Comparison of ENCODE assay signal across 8 cellular contexts in the genomic region with DNA sequence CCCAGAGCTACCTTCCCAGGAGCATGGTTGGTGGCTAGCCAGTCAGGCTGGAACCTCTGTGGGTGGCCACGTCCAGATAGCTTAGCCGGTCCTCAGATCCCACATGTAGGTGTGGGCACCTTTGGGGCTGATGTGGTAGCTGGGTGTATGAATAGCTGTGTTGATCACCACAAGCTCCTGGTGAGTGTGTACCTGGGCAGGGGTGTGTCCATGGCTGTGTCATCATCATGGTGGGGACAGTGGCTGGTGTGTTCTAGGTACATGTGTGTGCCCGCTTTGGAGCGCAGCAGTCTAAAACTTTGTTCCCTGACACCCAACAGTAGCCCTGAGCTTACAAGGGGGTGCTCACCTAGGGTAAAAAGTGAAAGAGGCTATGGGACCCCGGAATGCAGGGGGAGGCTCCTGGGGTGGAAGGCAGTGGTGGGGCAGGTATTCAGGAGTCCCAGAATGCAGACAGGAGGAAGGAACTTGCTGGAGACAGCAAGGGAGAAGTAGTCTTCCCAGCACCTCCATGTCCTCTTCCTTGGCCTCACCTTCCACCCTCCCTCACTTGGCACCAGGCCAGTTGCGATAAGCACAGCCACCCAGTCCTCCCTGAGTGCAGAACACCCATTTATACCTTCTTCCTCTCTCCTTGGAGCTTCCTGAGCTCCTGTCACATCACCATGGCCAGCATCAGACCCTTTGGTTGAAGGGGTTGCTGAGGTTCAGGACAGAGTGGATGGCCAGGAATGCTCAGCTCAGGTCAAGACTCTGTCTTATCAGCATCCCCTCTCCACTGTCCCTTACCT. TPM values are rescaled to one million over a fixed set of nuclear protein-coding genes. Genes with fewer than 3 reads are reported as not detected.
DNase-seq lines count a peak whose midpoint lies in the region; ATAC-seq, FAIRE-seq and TF ChIP-seq lines count a peak whose summit lies in the region.

No MANE protein-coding gene starts in this region.

- no peak for TF ChIP-seq CTCF in H9 (conservative IDR thresholded peaks at IDR 0.05)
- no peak for TF ChIP-seq CTCF in glutamatergic neuron (IDR thresholded peaks at IDR 0.05; ENCODE audit: partially characterized antibody, unreplicated experiment)

- CTCF ChIA-PET in activated CD8-positive, alpha-beta memory T cell treated with anti-CD3 and anti-CD28 coated beads, Interleukin-2, amount 10 ng/mL, durations not matched to agents 7 days and 5 days (lab: Charles Lee), result interaction anchor here (0.6 to 25.1 kb wide), 10 partner anchors 9 to 890 kb away, joined by 3 to 859 read pairs (median 5); partner anchors contain the start of genes C3orf18, HEMK1 and RASSF1

- FAIRE-seq in small intestine (lab: Jason Lieb, UNC), result no peak

- H2BK15ac ChIP-seq in H9 (ENCODE audit: low read depth, low read length), result no peak overlapping the region

- H3K4me3 Mint-ChIP-seq in H9 (peak overlapping the region; percentile 72 to 83), glutamatergic neuron (ENCODE audit: unreplicated experiment) (peak overlapping the region; percentile 82)
- H3K4me3 Mint-ChIP-seq in activated CD8-positive, alpha-beta memory T cell treated with anti-CD3 and anti-CD28 coated beads, Interleukin-2, amount 10 ng/mL, durations not matched to agents 7 days and 5 days, result peak overlapping the region; percentile 89

- H3K56ac ChIP-seq in H9 (ENCODE audit: insufficient read length, low read depth, low read length), result no peak overlapping the region

- no peak overlapping the region for H3K9ac ChIP-seq in H9 (ENCODE audit: extremely low read depth, insufficient read length, low read length)

- peaks cover 8% of the 10 kb centered on the region; the same call in 1 of the 2 replicates for H3K27me3 ChIP-seq in H9 (ENCODE audit: insufficient read depth, low read length)
- H3K27me3 ChIP-seq in small intestine (ENCODE audit: control insufficient read depth in 2 of 2, insufficient read depth in 2 of 2, low read length in 2 of 2), result no peaks in the 10 kb centered on the region

- H2AK5ac ChIP-seq in H9 (ENCODE audit: insufficient read length, low read length), result no peak overlapping the region

- H3K27ac ChIP-seq in H9 (ENCODE audit: insufficient read length, low read depth, low read length), result no peak overlapping the region
- peak overlapping the region; percentile 78 to 93 for H3K27ac ChIP-seq in small intestine (ENCODE audit: low read depth in 1 of 2, low read length in 1 of 2)

- WGBS in H9 (ENCODE audit: extremely low coverage, insufficient read length, low lambda C conversion rate), result no CpG with 5 or more reads among the region's 6 CpGs
- 45 to 58% (median 47%) methylated on average over 6 of the region's 6 CpGs for WGBS in small intestine, 3 donors

- H3K23me2 ChIP-seq in H9 (ENCODE audit: insufficient read length, low read depth, low read length, poor library complexity, severe bottlenecking), result peaks cover 12% of the 10 kb centered on the region

- H2AFZ ChIP-seq in H9 (ENCODE audit: low read length), result no peak overlapping the region

- H2BK20ac ChIP-seq in H9 (ENCODE audit: low read depth, low read length, poor library complexity, severe bottlenecking), result no peak overlapping the region

- no peak for ATAC-seq in activated CD8-positive, alpha-beta memory T cell treated with anti-CD3 and anti-CD28 coated beads, Interleukin-2, amount 10 ng/mL, durations not matched to agents 7 days and 5 days
- no peak for ATAC-seq in HG03196 (IDR thresholded peaks at IDR 0.05; ENCODE audit: unreplicated experiment)

- peaks cover 18 to 19% of the 10 kb centered on the region in 2 experiments for H3K4me1 Mint-ChIP-seq in H9
- H3K4me1 Mint-ChIP-seq in activated CD8-positive, alpha-beta memory T cell treated with anti-CD3 and anti-CD28 coated beads, Interleukin-2, amount 10 ng/mL, durations not matched to agents 7 days and 5 days, result peaks cover 26% of the 10 kb centered on the region
- peaks cover 12% of the 10 kb centered on the region for H3K4me1 Mint-ChIP-seq in glutamatergic neuron (ENCODE audit: low read depth, unreplicated experiment)

- H3K4me3 ChIP-seq in small intestine (ENCODE audit: low read depth in 1 of 2, low read length in 2 of 2), result peak overlapping the region in 1 of 2 donors; percentile 77

- no peak overlapping the region for H2BK5ac ChIP-seq in H9 (ENCODE audit: insufficient read length, low read length)

- no peak overlapping the region for H3K23ac ChIP-seq in H9 (ENCODE audit: insufficient read length, low read depth, low read length)

- H3K79me1 ChIP-seq in H9 (ENCODE audit: insufficient read depth, low read depth, low read length, poor library complexity, severe bottlenecking), result no peaks in the 10 kb centered on the region

- H3K4ac ChIP-seq in H9 (ENCODE audit: low read depth, low read length), result no peak overlapping the region

- H4K20me1 ChIP-seq in H9 (ENCODE audit: control insufficient read depth, insufficient read depth, insufficient read length), result no peaks in the 10 kb centered on the region

- H3K9me3 ChIP-seq in H9 (ENCODE audit: control insufficient read depth, low read depth, low read length), result no peaks in the 10 kb centered on the region
- no peaks in the 10 kb centered on the region for H3K9me3 ChIP-seq in small intestine (ENCODE audit: control insufficient read depth, low read depth)

- no peak overlapping the region for H3K4me2 ChIP-seq in H9 (ENCODE audit: insufficient read depth, insufficient read length, low read length)

- H3K18ac ChIP-seq in H9 (ENCODE audit: insufficient read length, low read depth, low read length), result no peak overlapping the region

- H3K79me2 ChIP-seq in H9 (ENCODE audit: insufficient read depth, low read length), result no peaks in the 10 kb centered on the region

- H3K4me1 ChIP-seq in H9 (ENCODE audit: insufficient read depth, low read length), result no peaks in the 10 kb centered on the region
- H3K4me1 ChIP-seq in small intestine (ENCODE audit: control insufficient read depth in 2 of 2, insufficient read depth in 1 of 2, low read depth in 1 of 2, low read length in 1 of 2), result peaks cover 2 to 7% of the 10 kb centered on the region in 2 donors

- H3K27ac Mint-ChIP-seq in H9 (no peak overlapping the region), glutamatergic neuron (ENCODE audit: unreplicated experiment) (no peak overlapping the region)
- peak overlapping the region; percentile 100 for H3K27ac Mint-ChIP-seq in activated CD8-positive, alpha-beta memory T cell treated with anti-CD3 and anti-CD28 coated beads, Interleukin-2, amount 10 ng/mL, durations not matched to agents 7 days and 5 days

- H3K9me3 Mint-ChIP-seq in H9 (no peaks in the 10 kb centered on the region), glutamatergic neuron (ENCODE audit: unreplicated experiment) (peaks cover 11% of the 10 kb centered on the region)
- no peaks in the 10 kb centered on the region for H3K9me3 Mint-ChIP-seq in activated CD8-positive, alpha-beta memory T cell treated with anti-CD3 and anti-CD28 coated beads, Interleukin-2, amount 10 ng/mL, durations not matched to agents 7 days and 5 days (ENCODE audit: low read depth)

- H3T11ph ChIP-seq in H9 (ENCODE audit: low read length), result no peak overlapping the region

- no peak overlapping the region for H4K8ac ChIP-seq in H9 (replicated peaks; ENCODE audit: insufficient read length, low read depth, low read length)

- H3K14ac ChIP-seq in H9 (ENCODE audit: insufficient read depth, low read length), result no peak overlapping the region

- H3K36me3 ChIP-seq in small intestine (ENCODE audit: control insufficient read depth in 2 of 2, insufficient read depth in 2 of 2, low read length in 2 of 2), result peaks cover 0 to 3% of the 10 kb centered on the region in 2 donors

- H4K91ac ChIP-seq in H9 (ENCODE audit: insufficient read length, low read depth, low read length), result no peak overlapping the region

- H3K36me3 Mint-ChIP-seq in H9 (ENCODE audit: insufficient read depth in 1 of 3, low read depth in 3 of 3) (peaks cover 0 to 1% (median 0%) of the 10 kb centered on the region in 3 experiments; a peak in 1 of 7 replicates), glutamatergic neuron (ENCODE audit: unreplicated experiment) (no peaks in the 10 kb centered on the region)
- peaks cover 89% of the 10 kb centered on the region for H3K36me3 Mint-ChIP-seq in activated CD8-positive, alpha-beta memory T cell treated with anti-CD3 and anti-CD28 coated beads, Interleukin-2, amount 10 ng/mL, durations not matched to agents 7 days and 5 days

- no peak overlapping the region for H2BK120ac ChIP-seq in H9 (ENCODE audit: low read depth, low read length, poor library complexity, severe bottlenecking)

- H3K27me3 Mint-ChIP-seq in H9 (ENCODE audit: low read depth) (peaks cover 52% of the 10 kb centered on the region), glutamatergic neuron (ENCODE audit: unreplicated experiment) (peaks cover 8% of the 10 kb centered on the region)
- H3K27me3 Mint-ChIP-seq in activated CD8-positive, alpha-beta memory T cell treated with anti-CD3 and anti-CD28 coated beads, Interleukin-2, amount 10 ng/mL, durations not matched to agents 7 days and 5 days, result no peaks in the 10 kb centered on the region

- no peak for DNase-seq in H9
- DNase-seq in activated CD8-positive, alpha-beta memory T cell treated with anti-CD3 and anti-CD28 coated beads, Interleukin-2, amount 10 ng/mL, durations not matched to agents 7 days and 5 days, result peak; percentile 78
- DNase-seq in glutamatergic neuron, result no peak
- peak; percentile 91 for DNase-seq in small intestine
- no peak for DNase-seq in anterior cingulate cortex (lab: John Stamatoyannopoulos, UW)
- DNase-seq in NCI-H2107 (lab: John Stamatoyannopoulos, UW), result no peak
- no peak for DNase-seq in HK-2 (ENCODE audit: unreplicated experiment)

- H4K5ac ChIP-seq in H9 (ENCODE audit: insufficient read length, low read depth, low read length), result no peak overlapping the region

- H2BK12ac ChIP-seq in H9 (ENCODE audit: insufficient read length, low read depth, low read length), result no peak overlapping the region

RNA-seq across cellular contexts. Expression of gene CISH, which starts 1.2 kb away (rescaled TPM):
- total RNA-seq in H9 (2021), result 1.7 and 2.2 TPM in 2 replicates
- 100 to 1,000 TPM; 266 to 369 TPM for total RNA-seq in activated CD8-positive, alpha-beta memory T cell treated with anti-CD3 and anti-CD28 coated beads, Interleukin-2, amount 10 ng/mL, durations not matched to agents 7 days and 5 days
- 6.0 TPM for total RNA-seq in glutamatergic neuron (ENCODE audit: unreplicated experiment)
- polyA plus RNA-seq in small intestine, result 1 to 10 TPM; 4.8 to 7.8 (median 6.9) TPM

RNA-seq across cellular contexts. Expression of gene MAPKAPK3, which starts 6.6 kb away (rescaled TPM):
- total RNA-seq in H9 (2021) (57.0 and 57.9 TPM in 2 replicates), glutamatergic neuron (ENCODE audit: unreplicated experiment) (10.7 TPM)
- 100 to 1,000 TPM; 156 to 175 TPM for total RNA-seq in activated CD8-positive, alpha-beta memory T cell treated with anti-CD3 and anti-CD28 coated beads, Interleukin-2, amount 10 ng/mL, durations not matched to agents 7 days and 5 days
- polyA plus RNA-seq in small intestine, result 10 to 100 TPM; 28.2 to 34.4 (median 28.6) TPM

RNA-seq across cellular contexts. Expression of gene HEMK1, which starts 41.1 kb away (rescaled TPM):
- total RNA-seq in H9 (2021), result 11.6 and 12.5 TPM in 2 replicates
- 10 to 100 TPM; 49.9 to 61.3 TPM for total RNA-seq in activated CD8-positive, alpha-beta memory T cell treated with anti-CD3 and anti-CD28 coated beads, Interleukin-2, amount 10 ng/mL, durations not matched to agents 7 days and 5 days
- total RNA-seq in glutamatergic neuron (ENCODE audit: unreplicated experiment), result 21.1 TPM
- polyA plus RNA-seq in small intestine, result 10 to 100 TPM; 13.9 to 18.1 (median 13.9) TPM

RNA-seq across cellular contexts. Expression of gene C3orf18, which starts 42.8 kb away (rescaled TPM):
- total RNA-seq in H9 (2021) (5.5 and 7.1 TPM in 2 replicates), glutamatergic neuron (ENCODE audit: unreplicated experiment) (13.0 TPM)
- 10 to 100 TPM; 15.6 to 17.8 TPM for total RNA-seq in activated CD8-positive, alpha-beta memory T cell treated with anti-CD3 and anti-CD28 coated beads, Interleukin-2, amount 10 ng/mL, durations not matched to agents 7 days and 5 days
- 1 to 10 TPM; 1.1 to 3.9 (median 1.9) TPM for polyA plus RNA-seq in small intestine

Comparison
In these comparisons a context has a peak if more than half of its experiments do, and no peak if none do; other contexts are left out.
1. DNase-seq: peak in activated CD8-positive, alpha-beta memory T cell treated with anti-CD3 and anti-CD28 coated beads, Interleukin-2, amount 10 ng/mL, durations not matched to agents 7 days and 5 days (single experiment) and small intestine (single experiment); none in H9 (single experiment), glutamatergic neuron (single experiment), anterior cingulate cortex (0 of 58), NCI-H2107 (single experiment) and HK-2 (single experiment).
2. RNA of gene CISH, which starts 1.2 kb away (total RNA-seq): 266 to 369 TPM in activated CD8-positive, alpha-beta memory T cell treated with anti-CD3 and anti-CD28 coated beads, Interleukin-2, amount 10 ng/mL, durations not matched to agents 7 days and 5 days; 6.0 TPM in glutamatergic neuron (single experiment) and 1.7 to 2.2 TPM in H9; every median in the first group is over 10 times any median in the second.
3. Peak in every context shown above with its lines, with median percentiles within 50 percentile points of each other: H3K4me3 Mint-ChIP-seq.